ENCODE assay signal across 19 cellular contexts in the genomic region with DNA sequence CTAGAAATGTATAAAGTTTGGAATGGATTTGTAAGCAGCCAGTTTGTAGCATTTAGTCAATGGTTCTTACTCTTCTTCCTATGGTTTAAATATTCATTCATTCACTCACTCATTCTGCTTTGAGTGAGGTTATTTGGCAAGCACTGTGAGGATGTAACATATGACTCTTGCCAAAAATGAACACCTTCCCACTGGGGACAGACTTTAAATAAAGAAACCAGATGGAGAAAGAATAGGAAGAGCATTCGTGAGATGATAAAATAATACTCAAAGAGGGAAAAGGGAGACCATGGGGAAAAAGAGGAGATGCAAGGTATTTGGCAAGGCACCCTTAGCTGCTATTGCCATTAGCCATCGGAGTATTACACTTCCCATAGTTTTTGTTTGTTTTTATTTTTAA.
"Had no signal": no experiment of that assay in that cellular context is flagged by ENCODE, and none has a peak within 500 bp of the region (broad histone marks: within the 10 kb centered on the region; RNA-seq: fewer than 3 reads in every experiment).

No MANE protein-coding gene starts in this region.

- ATAC-seq: natural killer cell; pancreas; psoas muscle; right cardiac atrium; right lobe of liver; stimulated activated effector memory CD8-positive, alpha-beta T cell treated with anti-CD3 and anti-CD28 coated beads, Interleukin-12 subunit alpha, Interleukin-12 subunit beta, amount 100 ng/mL, for 72 hours; stimulated activated naive B cell treated with anti-CD40 and anti-IgM and Interleukin-4, amounts not matched to agents 10 μg/mL and 1 μg/mL and 100 μg/mL, for 72 hours had no signal

- DNase-seq: natural killer cell; pancreas; posterior cingulate gyrus; psoas muscle; right cardiac atrium; right lobe of liver; sigmoid colon; small intestine; stimulated activated CD4-positive, alpha-beta T cell treated with anti-CD3 and anti-CD28 coated beads, Interleukin-15, amount 100 ng/mL, for 24 hours; stimulated activated CD4-positive, alpha-beta T cell treated with anti-CD3 and anti-CD28 coated beads, Interleukin-2, amount 100 ng/mL, for 24 hours; stimulated activated CD4-positive, alpha-beta T cell treated with anti-CD3 and anti-CD28 coated beads, Interleukin-2, amount 100 ng/mL, for 48 hours; stimulated activated CD4-positive, alpha-beta T cell treated with anti-CD3 and anti-CD28 coated beads, Interleukin-4, amount 100 ng/mL, for 24 hours; stimulated activated naive B cell treated with anti-CD40 and anti-IgM and Interleukin-4, amounts not matched to agents 10 μg/mL and 1 μg/mL and 100 μg/mL, for 72 hours; stimulated activated naive CD4-positive, alpha-beta T cell treated with Interleukin-2 at 50 U/mL for 16 hours; stomach; thyroid gland; trophoblast cell; upper lobe of left lung had no signal
